Comparison of ENCODE assay signal across 14 cellular contexts in the genomic region with DNA sequence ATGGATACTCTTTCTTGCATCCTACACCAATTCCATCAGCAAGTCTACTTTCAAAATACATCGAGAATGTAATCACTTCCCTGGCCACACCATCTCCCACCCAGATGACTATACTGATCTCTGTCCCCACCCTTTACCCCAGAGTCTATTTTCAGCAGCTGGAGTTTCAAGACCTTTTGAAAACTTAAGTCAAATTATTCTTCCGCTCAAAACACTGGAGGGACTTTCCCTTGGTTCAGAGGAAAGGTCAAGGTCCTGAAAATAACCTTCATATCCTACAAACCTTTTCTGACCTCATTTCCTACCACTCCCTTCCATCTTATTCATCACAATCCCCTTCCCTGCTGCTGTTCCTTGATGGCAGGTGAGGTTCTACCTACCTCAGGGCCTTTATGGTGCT. TPM values are rescaled to one million over a fixed set of nuclear protein-coding genes. Genes with fewer than 3 reads are reported as not detected.
A peak's percentile ranks its signal among the peaks of the same experiment; 100 is the strongest.
DNase-seq lines count a peak whose midpoint lies in the region; ATAC-seq, FAIRE-seq and TF ChIP-seq lines count a peak whose summit lies in the region.
"Had no signal": no experiment of that assay in that cellular context is flagged by ENCODE, and none has a peak within 500 bp of the region (broad histone marks: within the 10 kb centered on the region; RNA-seq: fewer than 3 reads in every experiment).

No MANE protein-coding gene starts in this region.

- TF ChIP-seq CTCF in kidney (IDR thresholded peaks at IDR 0.05; ENCODE audit: borderline replicate concordance, extremely low read depth, insufficient read depth) = no peak

- H3K36me3 ChIP-seq in small intestine (ENCODE audit: control insufficient read depth in 2 of 2, insufficient read depth in 2 of 2, low read length in 2 of 2) (no peaks in the 10 kb centered on the region), kidney (ENCODE audit: control insufficient read depth in 1 of 2, insufficient read depth in 2 of 2, low read length in 2 of 2) (no peaks in the 10 kb centered on the region)

- peak; percentile 15 for DNase-seq in small intestine
- DNase-seq in RCC 7860 (ENCODE audit: low spot score) = no peak
- DNase-seq in kidney = no peak
- no peak for DNase-seq in activated gamma-delta T cell treated with Interleukin-2 at 50 U/mL for 16 hours
- DNase-seq in NCI-H2171 (lab: John Stamatoyannopoulos, UW) = no peak
- DNase-seq: activated B cell treated with CpG ODN at 0.5 μM for 24 hours; activated naive CD8-positive, alpha-beta T cell treated with anti-CD3 and anti-CD28 coated beads, Interleukin-2, amount 10 ng/mL, durations not matched to agents 7 days and 5 days; GDM1; NCI-H510A treated with DMSO at 0.1 percent for 48 hours had no signal

- H3K27ac ChIP-seq in small intestine (ENCODE audit: low read depth in 1 of 2, low read length in 1 of 2) (no peak overlapping the region), kidney (ENCODE audit: low read depth in 2 of 2, low read length in 2 of 2) (no peak overlapping the region)

- no peak overlapping the region for H3K4me3 ChIP-seq in small intestine (ENCODE audit: low read depth in 1 of 2, low read length in 2 of 2)
- no peak overlapping the region for H3K4me3 ChIP-seq in kidney (ENCODE audit: low read length in 2 of 2)

- H3K9ac ChIP-seq in kidney (ENCODE audit: low read length in 2 of 2) = no peak overlapping the region

- no peak for FAIRE-seq in small intestine (lab: Jason Lieb, UNC)
- FAIRE-seq in RCC 7860 (lab: Jason Lieb, UNC) = no peak
- no peak for FAIRE-seq in kidney (lab: Jason Lieb, UNC)

- H3K9me3 ChIP-seq in small intestine (ENCODE audit: control insufficient read depth, low read depth) (no peaks in the 10 kb centered on the region), kidney (ENCODE audit: control insufficient read depth in 1 of 2, low read length in 2 of 2) (no peaks in the 10 kb centered on the region)

- H3K27me3 ChIP-seq in small intestine (ENCODE audit: control insufficient read depth in 2 of 2, insufficient read depth in 2 of 2, low read length in 2 of 2) = no peaks in the 10 kb centered on the region

- intact Hi-C loops in kidney (cut with DNase I) = no loop called here

- ATAC-seq in GM18907 (IDR thresholded peaks at IDR 0.05; ENCODE audit: unreplicated experiment) (peak; percentile 84), GM21515 (IDR thresholded peaks at IDR 0.05; ENCODE audit: unreplicated experiment) (peak; percentile 97), HG02885 (IDR thresholded peaks at IDR 0.05; ENCODE audit: poor library complexity, unreplicated experiment) (peak; percentile 94)
- ATAC-seq: Panc1 had no signal

- WGBS in small intestine, 3 donors = 70 to 77% (median 77%) methylated on average over 2 of the region's 2 CpGs

- H3K4me1 ChIP-seq in small intestine (ENCODE audit: control insufficient read depth in 2 of 2, insufficient read depth in 1 of 2, low read depth in 1 of 2, low read length in 1 of 2) (no peaks in the 10 kb centered on the region), kidney (ENCODE audit: control insufficient read depth in 1 of 2, insufficient read depth in 1 of 2, low read depth in 1 of 2, low read length in 2 of 2) (no peaks in the 10 kb centered on the region)

RNA-seq across cellular contexts. Expression of gene LYPD6, which starts 58.8 kb away (rescaled TPM):
- polyA plus RNA-seq in small intestine (1 to 10 TPM; 1.8 to 3.8 (median 1.9) TPM), kidney (ENCODE audit: insufficient read depth, low read depth, low replicate concordance) (2.2 TPM)
- total RNA-seq in kidney = 1.1 TPM
- total RNA-seq: activated B cell treated with CpG ODN at 0.5 μM for 24 hours; activated naive CD8-positive, alpha-beta T cell treated with anti-CD3 and anti-CD28 coated beads, Interleukin-2, amount 10 ng/mL, durations not matched to agents 7 days and 5 days had no signal
- polyA plus RNA-seq: CD14-positive monocyte had no signal
